ENCODE assay signal across 13 cellular contexts in the genomic region with DNA sequence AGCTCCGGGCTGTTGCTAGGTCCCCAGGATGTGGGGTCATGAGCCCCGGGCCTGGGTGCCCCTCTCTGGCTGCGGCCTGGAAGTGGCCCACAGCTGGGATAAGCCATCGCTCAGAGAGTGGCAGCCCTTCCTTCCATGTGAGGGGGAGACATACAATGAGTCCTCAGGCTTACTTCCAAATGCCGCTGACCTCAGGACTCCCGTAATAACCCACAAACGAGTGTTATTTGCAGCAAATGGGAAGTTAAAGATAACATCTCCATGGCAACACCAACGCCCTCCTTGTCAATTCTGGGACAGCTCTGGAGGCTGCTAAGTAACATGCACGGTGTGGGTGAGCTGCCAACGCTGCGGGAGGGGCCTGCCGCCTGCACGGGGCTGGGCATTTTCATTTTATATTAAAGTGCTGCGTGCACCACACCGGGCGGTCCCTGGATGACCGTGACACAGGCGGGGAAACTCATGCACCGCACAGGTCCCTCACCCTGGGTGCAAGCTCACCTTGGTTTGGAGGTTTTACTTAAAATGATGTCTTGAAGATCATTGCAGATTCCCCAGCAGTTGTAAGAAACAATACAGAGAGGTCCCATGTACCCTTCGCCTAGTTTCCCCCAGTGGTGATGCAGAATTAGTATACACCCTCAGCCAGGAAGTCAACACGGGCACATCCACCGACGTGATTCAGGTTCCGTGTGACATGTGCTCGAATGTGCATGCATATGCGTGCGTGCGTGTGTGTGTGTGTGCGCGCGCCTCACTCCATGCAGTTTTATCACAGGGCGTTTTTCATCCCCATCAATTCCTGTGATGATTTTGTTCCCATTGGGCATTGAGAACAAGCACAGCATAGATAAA.
DNase-seq lines count a peak whose midpoint lies in the region; ATAC-seq, FAIRE-seq and TF ChIP-seq lines count a peak whose summit lies in the region.
"Had no signal": no experiment of that assay in that cellular context is flagged by ENCODE, and none has a peak within 500 bp of the region (broad histone marks: within the 10 kb centered on the region; RNA-seq: fewer than 3 reads in every experiment).

No MANE protein-coding gene starts in this region.

- peaks cover 63% of the 10 kb centered on the region for H3K27me3 Mint-ChIP-seq in astrocyte (ENCODE audit: low read depth, unreplicated experiment)
- H3K27me3 Mint-ChIP-seq: central memory CD8-positive, alpha-beta T cell had no signal

- no peak overlapping the region for H3K4me3 ChIP-seq in astrocyte (ENCODE audit: insufficient read depth, low read depth, low read length)

- no peaks in the 10 kb centered on the region for H3K79me2 ChIP-seq in astrocyte (ENCODE audit: insufficient read depth, low read length)

- H3K9me3 ChIP-seq in astrocyte (ENCODE audit: insufficient read depth, low read depth, low read length), result no peaks in the 10 kb centered on the region

- no peak overlapping the region for H2AFZ ChIP-seq in astrocyte (ENCODE audit: low read depth, low read length)

- no peak for DNase-seq in Right ventricle myocardium inferior (ENCODE audit: missing footprints)
- DNase-seq in cardiac septum (ENCODE audit: low spot score), result no peak
- DNase-seq in astrocyte (ENCODE audit: low read depth), result peak; percentile 45
- DNase-seq in left colon, result peak; percentile 78
- no peak for DNase-seq in foreskin melanocyte
- DNase-seq in GM19238 (ENCODE audit: insufficient read length, low spot score), result no peak
- no peak for DNase-seq in DMS114 treated with DMSO at 0.1 percent for 48 hours (lab: John Stamatoyannopoulos, UW; ENCODE audit: unreplicated experiment)
- DNase-seq: 8988T; activated T-cell treated with anti-CD3 and anti-CD28 coated beads, Interleukin-2, amount 50 U/mL, for 1 hour; NCI-H345 had no signal

- H4K20me1 ChIP-seq in astrocyte (ENCODE audit: insufficient read depth, low read length), result peaks cover 5% of the 10 kb centered on the region

- intact Hi-C loops in Right ventricle myocardium inferior (cut with DNase I), result no loop called here
- intact Hi-C loops in cardiac septum (cut with DNase I), result no loop called here
- intact Hi-C loops in left colon (cut with DNase I, micrococcal nuclease), result no loop called here

- TF ChIP-seq POLR2A in GM18505 (IDR thresholded peaks at IDR 0.05; ENCODE audit: borderline replicate concordance, extremely low read depth, insufficient read depth, insufficient read length), result no peak

- H3K4me1 ChIP-seq in astrocyte (ENCODE audit: insufficient read depth, low read length), result no peaks in the 10 kb centered on the region

- peaks cover 51% of the 10 kb centered on the region for H3K27me3 ChIP-seq in astrocyte (ENCODE audit: insufficient read depth, low read length)

- ATAC-seq in Right ventricle myocardium inferior, result peak; percentile 47
- peak; percentile 94 for ATAC-seq in left colon
- ATAC-seq in GM18505 (IDR thresholded peaks at IDR 0.05; ENCODE audit: unreplicated experiment), result no peak

- TF ChIP-seq CTCF in astrocyte (IDR thresholded peaks at IDR 0.05; ENCODE audit: insufficient read depth, low read depth, low read length), result no peak

- H3K9ac ChIP-seq in astrocyte (ENCODE audit: low read length), result no peak overlapping the region

- H3K27ac ChIP-seq in astrocyte (ENCODE audit: low read depth, low read length), result no peak overlapping the region

- no peaks in the 10 kb centered on the region for H3K4me1 Mint-ChIP-seq in astrocyte (ENCODE audit: low read depth, unreplicated experiment)

- no peaks in the 10 kb centered on the region for H3K36me3 ChIP-seq in astrocyte (ENCODE audit: insufficient read depth, low read length)

- H3K4me2 ChIP-seq in astrocyte (ENCODE audit: low read length), result no peak overlapping the region

- FAIRE-seq in astrocyte (lab: Jason Lieb, UNC), result no peak

- no peak overlapping the region for H3K27ac Mint-ChIP-seq in astrocyte (ENCODE audit: unreplicated experiment)
- H3K27ac Mint-ChIP-seq: T-helper 1 cell treated with Interleukin-12 subunit alpha and Interleukin-12 subunit beta and Interleukin-4 antibody, amounts not matched to agents 30 μg/mL and 1 μg/mL, for 36 hours had no signal

- H3K9me3 Mint-ChIP-seq in astrocyte (ENCODE audit: unreplicated experiment), result no peaks in the 10 kb centered on the region
- H3K9me3 Mint-ChIP-seq: central memory CD8-positive, alpha-beta T cell; T-helper 1 cell treated with Interleukin-12 subunit alpha and Interleukin-12 subunit beta and Interleukin-4 antibody, amounts not matched to agents 30 μg/mL and 1 μg/mL, for 36 hours had no signal

- H3K4me3 Mint-ChIP-seq in astrocyte (ENCODE audit: unreplicated experiment), result no peak overlapping the region
- H3K4me3 Mint-ChIP-seq: central memory CD8-positive, alpha-beta T cell; T-helper 1 cell treated with Interleukin-12 subunit alpha and Interleukin-12 subunit beta and Interleukin-4 antibody, amounts not matched to agents 30 μg/mL and 1 μg/mL, for 36 hours had no signal

- peaks cover 1% of the 10 kb centered on the region for H3K36me3 Mint-ChIP-seq in astrocyte (ENCODE audit: low read depth, unreplicated experiment)

Comparison
In these comparisons a context has a peak if more than half of its experiments do, and no peak if none do; other contexts are left out.
1. DNase-seq: peak in astrocyte (single experiment) and left colon (2 of 2); none in Right ventricle myocardium inferior (single experiment), cardiac septum (single experiment), foreskin melanocyte (single experiment), GM19238 (single experiment) and DMS114 treated with DMSO at 0.1 percent for 48 hours (single experiment).